In genomic region chr12:68331869-68332725, GRCh38 we compare ENCODE assay signal across 7 cellular contexts.
DNase-seq lines count a peak whose midpoint lies in the region; ATAC-seq and TF ChIP-seq lines count a peak whose summit lies in the region.

A gene with protein sequence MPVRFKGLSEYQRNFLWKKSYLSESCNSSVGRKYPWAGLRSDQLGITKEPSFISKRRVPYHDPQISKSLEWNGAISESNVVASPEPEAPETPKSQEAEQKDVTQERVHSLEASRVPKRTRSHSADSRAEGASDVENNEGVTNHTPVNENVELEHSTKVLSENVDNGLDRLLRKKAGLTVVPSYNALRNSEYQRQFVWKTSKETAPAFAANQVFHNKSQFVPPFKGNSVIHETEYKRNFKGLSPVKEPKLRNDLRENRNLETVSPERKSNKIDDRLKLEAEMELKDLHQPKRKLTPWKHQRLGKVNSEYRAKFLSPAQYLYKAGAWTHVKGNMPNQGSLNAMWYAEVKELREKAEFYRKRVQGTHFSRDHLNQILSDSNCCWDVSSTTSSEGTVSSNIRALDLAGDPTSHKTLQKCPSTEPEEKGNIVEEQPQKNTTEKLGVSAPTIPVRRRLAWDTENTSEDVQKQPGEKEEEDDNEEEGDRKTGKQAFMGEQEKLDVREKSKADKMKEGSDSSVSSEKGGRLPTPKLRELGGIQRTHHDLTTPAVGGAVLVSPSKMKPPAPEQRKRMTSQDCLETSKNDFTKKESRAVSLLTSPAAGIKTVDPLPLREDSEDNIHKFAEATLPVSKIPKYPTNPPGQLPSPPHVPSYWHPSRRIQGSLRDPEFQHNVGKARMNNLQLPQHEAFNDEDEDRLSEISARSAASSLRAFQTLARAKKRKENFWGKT (minus strand): TSS chr12:68332362. CDS start chr12:68332245, 117 bp downstream.

- DNase-seq in NCI-H2081 (lab: John Stamatoyannopoulos, UW) (peak; percentile 98 to 99), T1000 (lab: John Stamatoyannopoulos, UW) (peak; percentile 98), astrocyte of the spinal cord (ENCODE audit: low read depth, low spot score) (peak; percentile 98), hypothalamus (lab: John Stamatoyannopoulos, UW) (peak; percentile 67 to 99 (median 95)), retinal pigment epithelial cell (ENCODE audit: low read depth) (peak; percentile 88)

- TF ChIP-seq CTCF in astrocyte of the spinal cord (IDR thresholded peaks at IDR 0.05; ENCODE audit: low read depth, low read length) = no peak
- no peak for TF ChIP-seq CTCF in retinal pigment epithelial cell (conservative IDR thresholded peaks at IDR 0.05; ENCODE audit: low read depth, low read length)

- H3K4me3 ChIP-seq in astrocyte of the spinal cord (ENCODE audit: low read depth, low read length) (peak within 1 kb of the TSS; percentile 78), retinal pigment epithelial cell (ENCODE audit: low read length) (peak within 1 kb of the TSS; percentile 75)

- in situ Hi-C loops in astrocyte of the spinal cord (cut with HindIII; ENCODE audit: low sequenced_read_pairs) = no loop called here

- ATAC-seq in GM18508 (IDR thresholded peaks at IDR 0.05; ENCODE audit: insufficient read depth, unreplicated experiment) (peak; percentile 94), HG03025 (IDR thresholded peaks at IDR 0.05; ENCODE audit: low FRiP score, unreplicated experiment) (peak; percentile 98)

Comparison
In these comparisons a context has a peak if more than half of its experiments do, and no peak if none do; other contexts are left out.
1. Peak in every context shown above with its lines: DNase-seq, ATAC-seq and H3K4me3 ChIP-seq.